10 cellular contexts compared by ENCODE assay signal in the genomic region with DNA sequence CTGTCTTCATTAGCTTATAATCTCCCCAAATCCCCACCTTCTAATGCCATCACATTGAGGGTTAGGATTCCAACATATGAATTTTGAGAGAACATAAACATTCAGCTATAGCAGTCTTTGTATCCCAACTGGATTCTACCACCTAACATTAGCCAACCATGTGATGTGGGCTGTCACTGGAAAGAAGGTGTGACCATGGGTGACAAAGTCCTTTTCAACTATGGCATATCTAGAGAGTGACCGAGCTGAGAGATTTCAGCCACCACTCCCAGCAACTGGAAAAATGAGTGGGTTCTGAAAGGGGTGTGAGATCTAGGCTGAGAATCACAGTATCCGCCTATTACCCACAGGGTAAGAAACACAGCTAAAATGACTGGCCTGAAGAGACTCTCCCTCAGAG. TPM values are rescaled to one million over a fixed set of nuclear protein-coding genes. Genes with fewer than 3 reads are reported as not detected.
"Had no signal": no experiment of that assay in that cellular context is flagged by ENCODE, and none has a peak within 500 bp of the region (broad histone marks: within the 10 kb centered on the region; RNA-seq: fewer than 3 reads in every experiment).

No MANE protein-coding gene starts in this region.

- ATAC-seq: GM23338, HepG2 had no signal

- DNase-seq: H9, HCEC 1CT, KBM-7 had no signal

- H3K4me3 ChIP-seq: GM23338 had no signal

- H3K9me3 Mint-ChIP-seq: GM23338, H9 had no signal

- H3K36me3 Mint-ChIP-seq: IgD-negative memory B cell had no signal

- H3K4me1 Mint-ChIP-seq: IgD-negative memory B cell had no signal

- H3K4me2 ChIP-seq: GM23338 had no signal

- H3K27ac Mint-ChIP-seq: GM23338, H9, IgD-negative memory B cell had no signal

- FAIRE-seq: H1, H54, HepG2, HTR-8/SVneo had no signal

- H3K4me3 Mint-ChIP-seq: GM23338, H9, IgD-negative memory B cell had no signal

RNA-seq across cellular contexts. Expression of a gene that starts 22.1 kb away (rescaled TPM):
- total RNA-seq: HepG2, HT-29 had no signal
- polyA plus RNA-seq: HepG2, IgD-negative memory B cell had no signal
